13 cellular contexts compared by ENCODE assay signal in genomic region chr1:183291802-183292515, GRCh38.
DNase-seq lines count a peak whose midpoint lies in the region; FAIRE-seq and TF ChIP-seq lines count a peak whose summit lies in the region.
"Had no signal": no experiment of that assay in that cellular context is flagged by ENCODE, and none has a peak within 500 bp of the region (broad histone marks: within the 10 kb centered on the region; RNA-seq: fewer than 3 reads in every experiment).

No MANE protein-coding gene starts in this region.

- FAIRE-seq in GM12891 (lab: Jason Lieb, UNC) = no peak
- FAIRE-seq: HepG2 had no signal

- H3K36me3 ChIP-seq in osteoblast (ENCODE audit: insufficient read depth, low read length) = no peaks in the 10 kb centered on the region
- H3K36me3 ChIP-seq: BLaER1, suprapubic skin had no signal

- peaks cover 21% of the 10 kb centered on the region for H3K4me1 ChIP-seq in osteoblast (ENCODE audit: insufficient read depth, low read length)
- H3K4me1 ChIP-seq: BLaER1 had no signal

- peak overlapping the region; percentile 49 for H3K4me2 ChIP-seq in osteoblast (ENCODE audit: insufficient read depth, low read length)
- H3K4me2 ChIP-seq: BLaER1 had no signal

- no peak for TF ChIP-seq POLR2A in GM12891 (IDR thresholded peaks at IDR 0.05; ENCODE audit: low read depth, low read length)

- H4K20me1 ChIP-seq in osteoblast (ENCODE audit: insufficient read depth, low read length) = no peaks in the 10 kb centered on the region
- H4K20me1 ChIP-seq: BLaER1 had no signal

- DNase-seq in AG20443 (ENCODE audit: low spot score) = peak; percentile 80
- DNase-seq in NCI-H69 (lab: John Stamatoyannopoulos, UW) = peak; percentile 75
- DNase-seq in fibroblast of mammary gland (ENCODE audit: low read depth) = peak; percentile 67
- peak; percentile 92 for DNase-seq in osteoblast (ENCODE audit: insufficient read length, low spot score, missing footprints)
- DNase-seq in NCI-H524 treated with DMSO at 0.1 percent for 48 hours (lab: John Stamatoyannopoulos, UW) = no peak
- DNase-seq in SW 1271 (lab: John Stamatoyannopoulos, UW) = no peak
- no peak for DNase-seq in SW480 (ENCODE audit: low spot score)
- no peak for DNase-seq in GM12891 (ENCODE audit: insufficient read length, low spot score)
- DNase-seq: NCI-H1930, T-helper 1 cell had no signal

- TF ChIP-seq CTCF in fibroblast of mammary gland (conservative IDR thresholded peaks at IDR 0.05; ENCODE audit: control insufficient read depth, insufficient read depth, low read depth, low read length) (no peak), osteoblast (IDR thresholded peaks at IDR 0.05; ENCODE audit: extremely low read depth, low read depth, low read length) (no peak)

- H3K4me3 ChIP-seq in fibroblast of mammary gland (ENCODE audit: control insufficient read depth, low read depth, low read length) (no peak overlapping the region), osteoblast (ENCODE audit: insufficient read depth, low read length) (no peak overlapping the region)
- H3K4me3 ChIP-seq: BLaER1, suprapubic skin had no signal

- peak overlapping the region; percentile 86 for H3K27ac ChIP-seq in osteoblast (ENCODE audit: low read depth, low read length)
- H3K27ac ChIP-seq: BLaER1, suprapubic skin had no signal

- H3K27me3 ChIP-seq in osteoblast (ENCODE audit: insufficient read depth, low read length) = no peaks in the 10 kb centered on the region
- H3K27me3 ChIP-seq: BLaER1, suprapubic skin had no signal

- no peaks in the 10 kb centered on the region for H3K79me2 ChIP-seq in osteoblast (ENCODE audit: insufficient read depth, low read length)

- H3K9me3 ChIP-seq in osteoblast (ENCODE audit: low read depth, low read length) = no peaks in the 10 kb centered on the region
- H3K9me3 ChIP-seq: BLaER1, suprapubic skin had no signal

- H2AFZ ChIP-seq in osteoblast (ENCODE audit: low read length) = peak overlapping the region; percentile 38

TF ChIP-seq in GM12891, 5 proteins besides CTCF, POLR2A, EP300 and RAD21:
- TF ChIP-seq SPI1 (IDR thresholded peaks at IDR 0.05; ENCODE audit: low read depth, low read length) = no peak
- TF ChIP-seq POLR2AphosphoS5 (IDR thresholded peaks at IDR 0.05; ENCODE audit: low read depth, low read length) = no peak
- TF ChIP-seq PAX5 (IDR thresholded peaks at IDR 0.05; ENCODE audit: insufficient read depth, low read length, severe bottlenecking) = no peak
- no peak for TF ChIP-seq TAF1 (IDR thresholded peaks at IDR 0.05; ENCODE audit: low read depth, low read length)
- no peak for TF ChIP-seq POU2F2 (IDR thresholded peaks at IDR 0.05; ENCODE audit: low read depth, low read length)

Comparison
In these comparisons a context has a peak if more than half of its experiments do, and no peak if none do; other contexts are left out.
1. DNase-seq: peak in AG20443 (single experiment), NCI-H69 (single experiment), fibroblast of mammary gland (single experiment) and osteoblast (single experiment); none in NCI-H524 treated with DMSO at 0.1 percent for 48 hours (single experiment), SW 1271 (0 of 2), SW480 (single experiment) and GM12891 (single experiment).